In genomic region chr4:2763511-2763967, GRCh38 we compare ENCODE assay signal across 8 cellular contexts. TPM values are rescaled to one million over a fixed set of nuclear protein-coding genes. Genes with fewer than 3 reads are reported as not detected.
DNase-seq lines count a peak whose midpoint lies in the region; ATAC-seq and TF ChIP-seq lines count a peak whose summit lies in the region.

No MANE protein-coding gene starts in this region.

- H3K4me2 ChIP-seq in Karpas-422 (ENCODE audit: low read depth, low read length, poor library complexity, severe bottlenecking), result peak overlapping the region; percentile 79
- peak overlapping the region; percentile 91 for H3K4me2 ChIP-seq in osteoblast (ENCODE audit: insufficient read depth, low read length)

- DNase-seq in AG20443 (ENCODE audit: low spot score) (peak; percentile 48), Karpas-422 (no peak), osteoblast (ENCODE audit: insufficient read length, low spot score, missing footprints) (peak; percentile 96), DMS 273 (lab: John Stamatoyannopoulos, UW; ENCODE audit: unreplicated experiment) (no peak)
- no peak for DNase-seq in activated CD4-positive, alpha-beta T cell treated with anti-CD3 and anti-CD28 coated beads for 1 hour
- no peak for DNase-seq in NK-92 treated with Interleukin-12 subunit alpha and Interleukin-12 subunit beta, amount 100 ng/mL, for 24 hours (lab: John Stamatoyannopoulos, UW)

- no peaks in the 10 kb centered on the region for H3K9me2 ChIP-seq in Karpas-422 (replicated peaks; ENCODE audit: insufficient read depth, low read length)

- TF ChIP-seq CTCF in osteoblast (IDR thresholded peaks at IDR 0.05; ENCODE audit: extremely low read depth, low read depth, low read length), result no peak

- H3K9me3 ChIP-seq in Karpas-422 (ENCODE audit: low read length) (no peaks in the 10 kb centered on the region), osteoblast (ENCODE audit: low read depth, low read length) (no peaks in the 10 kb centered on the region)

- H3K9ac ChIP-seq in Karpas-422 (ENCODE audit: low read length), result peak overlapping the region; percentile 62

- H3K79me2 ChIP-seq in Karpas-422 (ENCODE audit: low read length) (no peaks in the 10 kb centered on the region), osteoblast (ENCODE audit: insufficient read depth, low read length) (no peaks in the 10 kb centered on the region)

- no peaks in the 10 kb centered on the region for H3K27me3 ChIP-seq in Karpas-422 (ENCODE audit: low read length)
- no peaks in the 10 kb centered on the region for H3K27me3 ChIP-seq in osteoblast (ENCODE audit: insufficient read depth, low read length)

- H3K27ac ChIP-seq in Karpas-422 (ENCODE audit: low read length), result no peak overlapping the region
- H3K27ac ChIP-seq in osteoblast (ENCODE audit: low read depth, low read length), result peak overlapping the region; percentile 33

- H2AFZ ChIP-seq in Karpas-422 (ENCODE audit: low read length) (peak overlapping the region; percentile 87; the same call in 1 of the 2 replicates), osteoblast (ENCODE audit: low read length) (peak overlapping the region; percentile 88)

- H4K20me1 ChIP-seq in Karpas-422 (ENCODE audit: insufficient read depth, low read depth, low read length), result no peaks in the 10 kb centered on the region
- no peaks in the 10 kb centered on the region for H4K20me1 ChIP-seq in osteoblast (ENCODE audit: insufficient read depth, low read length)

- peak; percentile 13 for ATAC-seq in esophagus mucosa
- ATAC-seq in GM21737 (IDR thresholded peaks at IDR 0.05; ENCODE audit: unreplicated experiment), result no peak

- H3K36me3 ChIP-seq in Karpas-422 (ENCODE audit: insufficient read depth, low read length) (no peaks in the 10 kb centered on the region), osteoblast (ENCODE audit: insufficient read depth, low read length) (no peaks in the 10 kb centered on the region)

- H3K4me1 ChIP-seq in Karpas-422 (ENCODE audit: low read length) (peaks cover 13% of the 10 kb centered on the region), osteoblast (ENCODE audit: insufficient read depth, low read length) (peaks cover 3% of the 10 kb centered on the region)

- H3K4me3 ChIP-seq in Karpas-422 (ENCODE audit: low read length), result peak overlapping the region; percentile 65
- peak overlapping the region; percentile 82 for H3K4me3 ChIP-seq in osteoblast (ENCODE audit: insufficient read depth, low read length)

RNA-seq across cellular contexts. Expression of gene TNIP2, which starts 7.4 kb away (rescaled TPM):
- 30.6 and 92.0 TPM in 2 replicates for total RNA-seq in Karpas-422 (2014; rRNA removed; shearing (Covaris generic); ENCODE audit: low replicate concordance)
- total RNA-seq in esophagus mucosa (25.1 TPM), osteoblast (37.7 and 44.9 TPM in 2 replicates)

RNA-seq across cellular contexts. Expression of gene SH3BP2, which starts 29.3 kb away (rescaled TPM):
- 17.2 and 29.9 TPM in 2 replicates for total RNA-seq in Karpas-422 (2014; rRNA removed; shearing (Covaris generic); ENCODE audit: low replicate concordance)
- total RNA-seq in esophagus mucosa (32.6 TPM), osteoblast (26.4 and 28.0 TPM in 2 replicates)

Comparison
In these comparisons a context has a peak if more than half of its experiments do, and no peak if none do; other contexts are left out.
1. DNase-seq: peak in AG20443 (single experiment) and osteoblast (single experiment); none in Karpas-422 (single experiment), activated CD4-positive, alpha-beta T cell treated with anti-CD3 and anti-CD28 coated beads for 1 hour (single experiment), NK-92 treated with Interleukin-12 subunit alpha and Interleukin-12 subunit beta, amount 100 ng/mL, for 24 hours (single experiment) and DMS 273 (single experiment).